8 cellular contexts compared by ENCODE assay signal in the genomic region with DNA sequence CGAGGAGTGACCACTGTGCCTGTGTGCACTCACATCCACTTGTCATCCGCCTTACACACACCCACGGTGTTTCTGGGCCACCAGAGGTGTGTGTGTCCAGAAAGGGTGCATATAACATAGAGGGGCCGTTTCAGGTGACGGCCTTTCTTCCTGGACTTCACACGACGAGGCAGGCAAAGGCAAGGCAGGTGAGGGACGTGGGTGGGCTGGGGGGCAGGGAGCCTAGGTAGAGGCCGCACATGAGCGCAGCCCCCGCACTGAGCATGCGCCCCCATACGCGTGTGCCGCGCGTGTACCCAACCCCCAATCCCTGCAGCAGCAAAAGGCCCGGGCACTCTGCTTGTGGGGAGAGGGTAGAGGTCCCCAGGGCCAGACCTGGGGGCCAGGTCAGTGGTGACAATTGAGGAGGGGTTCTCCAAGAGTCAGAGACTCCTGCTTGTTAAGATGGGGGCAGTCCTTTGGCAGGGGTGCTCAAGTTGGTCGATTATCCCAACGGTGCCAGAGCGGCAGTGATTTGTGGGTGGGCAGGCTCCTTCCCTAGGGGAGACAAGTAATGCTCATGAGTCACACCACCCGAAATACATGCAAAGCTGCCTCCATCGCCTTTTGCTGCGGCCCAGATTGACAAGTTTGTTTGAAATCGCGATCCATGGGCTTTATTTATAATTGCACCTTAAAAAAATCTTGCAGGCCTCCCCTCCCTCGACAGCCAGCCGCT. TPM values are rescaled to one million over a fixed set of nuclear protein-coding genes. Genes with fewer than 3 reads are reported as not detected.
A peak's percentile ranks its signal among the peaks of the same experiment; 100 is the strongest.
DNase-seq lines count a peak whose midpoint lies in the region; ATAC-seq and TF ChIP-seq lines count a peak whose summit lies in the region.

No MANE protein-coding gene starts in this region.

- peak overlapping the region; percentile 19 to 90 (median 59) for H3K27ac Mint-ChIP-seq in IgD-negative memory B cell
- H3K27ac Mint-ChIP-seq in activated CD8-positive, alpha-beta memory T cell treated with anti-CD3 and anti-CD28 coated beads, Interleukin-2, amount 10 ng/mL, durations not matched to agents 7 days and 5 days: peak overlapping the region; percentile 87

- H3K36me3 ChIP-seq in rectal smooth muscle tissue (ENCODE audit: control insufficient read depth, insufficient read depth, low read length): no peaks in the 10 kb centered on the region

- H3K9me3 Mint-ChIP-seq in IgD-negative memory B cell: no peaks in the 10 kb centered on the region
- no peaks in the 10 kb centered on the region for H3K9me3 Mint-ChIP-seq in activated CD8-positive, alpha-beta memory T cell treated with anti-CD3 and anti-CD28 coated beads, Interleukin-2, amount 10 ng/mL, durations not matched to agents 7 days and 5 days (ENCODE audit: low read depth)

- CTCF ChIA-PET in activated CD8-positive, alpha-beta memory T cell treated with anti-CD3 and anti-CD28 coated beads, Interleukin-2, amount 10 ng/mL, durations not matched to agents 7 days and 5 days (lab: Charles Lee): interaction anchor here (0.6 to 5.1 kb wide), 12 partner anchors 10 to 340 kb away, joined by 3 to 137 read pairs (median 6); partner anchors contain the start of genes ABHD15, SSH2 and TP53I13

- H3K27me3 ChIP-seq in foreskin keratinocyte: no peaks in the 10 kb centered on the region
- H3K27me3 ChIP-seq in rectal smooth muscle tissue (ENCODE audit: control insufficient read depth, insufficient read depth, low read length): no peaks in the 10 kb centered on the region

- ATAC-seq in activated CD8-positive, alpha-beta memory T cell treated with anti-CD3 and anti-CD28 coated beads, Interleukin-2, amount 10 ng/mL, durations not matched to agents 7 days and 5 days: no peak
- ATAC-seq in foreskin keratinocyte: peak; percentile 26

- H3K4me3 ChIP-seq in rectal smooth muscle tissue (ENCODE audit: low read length): peak overlapping the region; percentile 77

- no peaks in the 10 kb centered on the region for H3K27me3 Mint-ChIP-seq in IgD-negative memory B cell
- no peaks in the 10 kb centered on the region for H3K27me3 Mint-ChIP-seq in activated CD8-positive, alpha-beta memory T cell treated with anti-CD3 and anti-CD28 coated beads, Interleukin-2, amount 10 ng/mL, durations not matched to agents 7 days and 5 days

- H3K4me1 Mint-ChIP-seq in IgD-negative memory B cell: peaks cover 23 to 39% (median 37%) of the 10 kb centered on the region in 3 donors
- H3K4me1 Mint-ChIP-seq in activated CD8-positive, alpha-beta memory T cell treated with anti-CD3 and anti-CD28 coated beads, Interleukin-2, amount 10 ng/mL, durations not matched to agents 7 days and 5 days: peaks cover 71% of the 10 kb centered on the region

- H3K9ac ChIP-seq in rectal smooth muscle tissue (ENCODE audit: low read length): peak overlapping the region; percentile 58

- peak overlapping the region; percentile 70 to 95 (median 92) for H3K4me3 Mint-ChIP-seq in IgD-negative memory B cell
- peak overlapping the region; percentile 86 for H3K4me3 Mint-ChIP-seq in activated CD8-positive, alpha-beta memory T cell treated with anti-CD3 and anti-CD28 coated beads, Interleukin-2, amount 10 ng/mL, durations not matched to agents 7 days and 5 days

- TF ChIP-seq CTCF in foreskin keratinocyte (conservative IDR thresholded peaks at IDR 0.05) (no peak), GM10266 (IDR thresholded peaks at IDR 0.05; ENCODE audit: control insufficient read depth, insufficient read depth, low read depth, missing control alignments) (no peak)

- H3K4me1 ChIP-seq in foreskin keratinocyte (peaks cover 12% of the 10 kb centered on the region), rectal smooth muscle tissue (ENCODE audit: control insufficient read depth, insufficient read depth, low read length) (peaks cover 30% of the 10 kb centered on the region)

- DNase-seq in CD1c-positive myeloid dendritic cell (ENCODE audit: extremely low spot score) (peak; percentile 56), foreskin keratinocyte (peak; percentile 25 to 67), COR-L47 (lab: John Stamatoyannopoulos, UW) (no peak), GM10266 (ENCODE audit: extremely low spot score) (no peak)
- DNase-seq in activated CD8-positive, alpha-beta memory T cell treated with anti-CD3 and anti-CD28 coated beads, Interleukin-2, amount 10 ng/mL, durations not matched to agents 7 days and 5 days: no peak
- DNase-seq in effector CD8-positive, alpha-beta T cell (lab: John Stamatoyannopoulos, UW): no peak

- H3K27ac ChIP-seq in foreskin keratinocyte: no peak overlapping the region
- peak overlapping the region; percentile 87 for H3K27ac ChIP-seq in rectal smooth muscle tissue (ENCODE audit: low read depth, low read length)

- no peaks in the 10 kb centered on the region for H3K36me3 Mint-ChIP-seq in IgD-negative memory B cell
- no peaks in the 10 kb centered on the region for H3K36me3 Mint-ChIP-seq in activated CD8-positive, alpha-beta memory T cell treated with anti-CD3 and anti-CD28 coated beads, Interleukin-2, amount 10 ng/mL, durations not matched to agents 7 days and 5 days

RNA-seq across cellular contexts. Expression of gene GIT1, which starts 1.0 kb away (rescaled TPM):
- polyA plus RNA-seq in IgD-negative memory B cell (8.6 TPM), foreskin keratinocyte (41.6 and 50.5 TPM in 2 replicates)
- total RNA-seq in activated CD8-positive, alpha-beta memory T cell treated with anti-CD3 and anti-CD28 coated beads, Interleukin-2, amount 10 ng/mL, durations not matched to agents 7 days and 5 days: 10 to 100 TPM; 69.5 to 79.5 TPM
- total RNA-seq in foreskin keratinocyte: 49.9 and 57.6 TPM in 2 replicates

RNA-seq across cellular contexts. Expression of gene ANKRD13B, which starts 2.5 kb away (rescaled TPM):
- not detected for polyA plus RNA-seq in IgD-negative memory B cell
- total RNA-seq in activated CD8-positive, alpha-beta memory T cell treated with anti-CD3 and anti-CD28 coated beads, Interleukin-2, amount 10 ng/mL, durations not matched to agents 7 days and 5 days: 10 to 100 TPM; 15.6 to 20.1 TPM
- total RNA-seq in foreskin keratinocyte: 9.2 and 11.7 TPM in 2 replicates
- polyA plus RNA-seq in foreskin keratinocyte: 6.6 and 7.4 TPM in 2 replicates

RNA-seq across cellular contexts. Expression of gene TP53I13, which starts 21.9 kb away (rescaled TPM):
- 29.4 TPM for polyA plus RNA-seq in IgD-negative memory B cell
- 100 to 1,000 TPM in 1 of 2 experiments, 10 to 100 TPM in 1; 97.0 to 131 TPM for total RNA-seq in activated CD8-positive, alpha-beta memory T cell treated with anti-CD3 and anti-CD28 coated beads, Interleukin-2, amount 10 ng/mL, durations not matched to agents 7 days and 5 days
- 35.1 and 38.5 TPM in 2 replicates for total RNA-seq in foreskin keratinocyte
- 43.4 and 46.5 TPM in 2 replicates for polyA plus RNA-seq in foreskin keratinocyte

RNA-seq across cellular contexts. Expression of gene ABHD15, which starts 23.6 kb away (rescaled TPM):
- polyA plus RNA-seq in IgD-negative memory B cell: 11.7 TPM
- 10 to 100 TPM; 20.0 to 20.3 TPM for total RNA-seq in activated CD8-positive, alpha-beta memory T cell treated with anti-CD3 and anti-CD28 coated beads, Interleukin-2, amount 10 ng/mL, durations not matched to agents 7 days and 5 days
- total RNA-seq in foreskin keratinocyte: 7.5 and 8.9 TPM in 2 replicates
- polyA plus RNA-seq in foreskin keratinocyte: 5.5 and 6.1 TPM in 2 replicates

RNA-seq across cellular contexts. Expression of gene CORO6, which starts 32.3 kb away (rescaled TPM):
- polyA plus RNA-seq in IgD-negative memory B cell: not detected
- 1 to 10 TPM; 2.7 to 7.0 TPM for total RNA-seq in activated CD8-positive, alpha-beta memory T cell treated with anti-CD3 and anti-CD28 coated beads, Interleukin-2, amount 10 ng/mL, durations not matched to agents 7 days and 5 days
- total RNA-seq in foreskin keratinocyte: 23.0 and 37.6 TPM in 2 replicates
- polyA plus RNA-seq in foreskin keratinocyte: 19.3 and 33.1 TPM in 2 replicates

Comparison
In these comparisons a context has a peak if more than half of its experiments do, and no peak if none do; other contexts are left out.
1. DNase-seq: peak in CD1c-positive myeloid dendritic cell (single experiment) and foreskin keratinocyte (2 of 2); none in activated CD8-positive, alpha-beta memory T cell treated with anti-CD3 and anti-CD28 coated beads, Interleukin-2, amount 10 ng/mL, durations not matched to agents 7 days and 5 days (single experiment), effector CD8-positive, alpha-beta T cell (single experiment), COR-L47 (single experiment) and GM10266 (single experiment).